In genomic region chr1:92826792-92827191, GRCh38 we compare ENCODE assay signal across 18 cellular contexts. TPM values are rescaled to one million over a fixed set of nuclear protein-coding genes. Genes with fewer than 3 reads are reported as not detected.
DNase-seq lines count a peak whose midpoint lies in the region; ATAC-seq, FAIRE-seq and TF ChIP-seq lines count a peak whose summit lies in the region.
"Had no signal": no experiment of that assay in that cellular context is flagged by ENCODE, and none has a peak within 500 bp of the region (broad histone marks: within the 10 kb centered on the region; RNA-seq: fewer than 3 reads in every experiment).

No MANE protein-coding gene starts in this region.

- H3K9me3 ChIP-seq in HEK293 (ENCODE audit: control insufficient read depth, insufficient read depth, low read depth, low read length), result no peaks in the 10 kb centered on the region
- no peaks in the 10 kb centered on the region for H3K9me3 ChIP-seq in K562 (replicated peaks; ENCODE audit: control insufficient read depth, insufficient read depth, low read depth, low read length)

- H3K36me3 Mint-ChIP-seq in CD14-positive monocyte (no peaks in the 10 kb centered on the region), mesothelial cell of epicardium (no peaks in the 10 kb centered on the region)

- peaks cover under 1% of the 10 kb centered on the region for H3K79me2 ChIP-seq in K562 (ENCODE audit: control insufficient read depth, insufficient read depth, low read length)

- H3K27ac Mint-ChIP-seq in CD14-positive monocyte (no peak overlapping the region), mesothelial cell of epicardium (no peak overlapping the region)

- peak; percentile 70 for FAIRE-seq in K562 (lab: Jason Lieb, UNC)

- POLR2A ChIA-PET in HEK293 (lab: Yijun Ruan, JAX) (no interaction called here), K562 (lab: Yijun Ruan, JAX) (interaction anchor here (0.7 kb wide), 1 partner anchor 135 kb away, joined by 3 read pairs; no protein-coding TSS in a partner anchor)

- H3K27me3 Mint-ChIP-seq in CD14-positive monocyte (ENCODE audit: low read depth in 3 of 3), result peaks cover 0 to 4% (median 2%) of the 10 kb centered on the region in 3 donors
- no peaks in the 10 kb centered on the region for H3K27me3 Mint-ChIP-seq in mesothelial cell of epicardium (ENCODE audit: low read depth)
- H3K27me3 Mint-ChIP-seq: IgD-negative memory B cell had no signal

- H3K4me3 ChIP-seq in HEK293 (ENCODE audit: low read depth, low read length), result no peak overlapping the region
- H3K4me3 ChIP-seq in K562, result no peak overlapping the region
- H3K4me3 ChIP-seq: PC-9 had no signal

- WGBS in K562 (ENCODE audit: insufficient coverage, low coverage, missing lambda C conversion rate), result 13% methylated on average over 4 of the region's 6 CpGs

- TF ChIP-seq CTCF in HEK293 (tag by site-specific recombination; IDR thresholded peaks at IDR 0.05), result no peak
- no peak for TF ChIP-seq CTCF in K562 (IDR thresholded peaks at IDR 0.05 in 2 of 3, conservative IDR thresholded peaks at IDR 0.05 in 1 of 3; ENCODE audit: insufficient read depth in 2 of 3, low read depth in 1 of 3, low read length in 3 of 3)
- TF ChIP-seq CTCF in CD14-positive monocyte (IDR thresholded peaks at IDR 0.05), result no peak
- no peak for TF ChIP-seq CTCF in mesothelial cell of epicardium (IDR thresholded peaks at IDR 0.05; ENCODE audit: unreplicated experiment)

- H3K36me3 ChIP-seq in HEK293 (ENCODE audit: control insufficient read depth in 2 of 2, insufficient read depth in 1 of 2, low read length in 2 of 2) (no peaks in the 10 kb centered on the region), K562 (ENCODE audit: control insufficient read depth, insufficient read depth, low read length) (no peaks in the 10 kb centered on the region)

- peaks cover 0 to 4% (median 0%) of the 10 kb centered on the region in 7 donors for H3K9me3 Mint-ChIP-seq in CD14-positive monocyte
- no peaks in the 10 kb centered on the region for H3K9me3 Mint-ChIP-seq in mesothelial cell of epicardium
- H3K9me3 Mint-ChIP-seq: IgD-negative memory B cell had no signal

- H3K4me1 Mint-ChIP-seq in CD14-positive monocyte (no peaks in the 10 kb centered on the region), mesothelial cell of epicardium (no peaks in the 10 kb centered on the region)

- no peak overlapping the region for H3K27ac ChIP-seq in HEK293 (ENCODE audit: extremely low read depth, low read depth, low read length)
- H3K27ac ChIP-seq in K562 (ENCODE audit: extremely low read depth, low read depth, low read length), result no peak overlapping the region
- H3K27ac ChIP-seq: C4-2B, PC-9 had no signal

- no peak overlapping the region for H3K4me2 ChIP-seq in K562 (ENCODE audit: insufficient read depth, low read length)
- H3K4me2 ChIP-seq: PC-9 had no signal

- no peak for ATAC-seq in K562

- in situ Hi-C loops in K562 (cut with MboI), result loop anchor here (5.0 kb wide), 1 partner anchor 74 kb away; no protein-coding TSS in a partner anchor

- H3K4me1 ChIP-seq in HEK293 (ENCODE audit: control insufficient read depth, insufficient read depth, low read length) (no peaks in the 10 kb centered on the region), K562 (replicated peaks in 1 of 2; ENCODE audit: control insufficient read depth in 2 of 2, insufficient read depth in 2 of 2, low read length in 2 of 2) (no peaks in the 10 kb centered on the region; a peak in 1 of 5 replicates)

- TF ChIP-seq POLR2A in K562 (conservative IDR thresholded peaks at IDR 0.05), result no peak

- CTCF ChIA-PET in HEK293 (lab: Yijun Ruan, JAX) (no interaction called here), K562 (lab: Yijun Ruan, JAX; ENCODE audit: low intra/inter-chr PET ratio) (no interaction called here)

- peak overlapping the region; percentile 53 for H2AFZ ChIP-seq in K562 (ENCODE audit: low read depth, low read length)
- H2AFZ ChIP-seq: PC-9 had no signal

- H3K4me3 Mint-ChIP-seq in CD14-positive monocyte, result no peak overlapping the region
- no peak overlapping the region for H3K4me3 Mint-ChIP-seq in mesothelial cell of epicardium
- H3K4me3 Mint-ChIP-seq: IgD-negative memory B cell had no signal

- no peaks in the 10 kb centered on the region for H3K9me1 ChIP-seq in K562 (ENCODE audit: control insufficient read depth, insufficient read depth, low read length)

- TF ChIP-seq RAD21 in K562 (CRISPR knock-in tag; conservative IDR thresholded peaks at IDR 0.05 in 1 of 2, IDR thresholded peaks at IDR 0.05 in 1 of 2), result no peak

- DNase-seq in EH (ENCODE audit: low read depth) (peak; percentile 52), K562 (ENCODE audit: extremely low read depth in 1 of 4, low spot score in 3 of 4) (peak in 1 of 4 experiments; percentile 29), foreskin melanocyte (peak; percentile 38), CD14-positive monocyte (ENCODE audit: low spot score) (no peak), mesothelial cell of epicardium (ENCODE audit: low spot score in 2 of 2, unreplicated experiment in 2 of 2) (no peak), mucosa of gallbladder (ENCODE audit: low spot score) (no peak), NCI-H2171 treated with DMSO at 0.1 percent for 48 hours (lab: John Stamatoyannopoulos, UW) (no peak)
- DNase-seq: DMS 273 treated with DMSO at 0.1 percent for 48 hours, GOT3, NCI-H1417, NCI-H187 treated with DMSO at 0.1 percent for 48 hours, NCI-H2171, NCI-H510A, NCI-H82, PC-9 had no signal

- TF ChIP-seq EP300 in K562 (IDR thresholded peaks at IDR 0.05; ENCODE audit: low read length), result no peak

- H3K9ac ChIP-seq in K562 (ENCODE audit: insufficient read depth in 1 of 2, low read depth in 2 of 2, low read length in 2 of 2), result 0 out of 4 replicates have a peak overlapping the region, but pooled peaks of 1 of the 2 experiments have one; percentile 37

- intact Hi-C loops in K562 (cut with micrococcal nuclease) (no loop called here), CD14-positive monocyte (cut with micrococcal nuclease) (no loop called here)

- H4K20me1 ChIP-seq in K562 (replicated peaks; ENCODE audit: control insufficient read depth, insufficient read depth, low read length), result no peaks in the 10 kb centered on the region

- H3K27me3 ChIP-seq in K562 (ENCODE audit: control insufficient read depth in 2 of 2, insufficient read depth in 2 of 2, low read length in 2 of 2), result no peaks in the 10 kb centered on the region

- BruUV-seq in K562 (replicated peaks; lab: Mats Ljungman, UMichigan), result no TSS peak

TF ChIP-seq in HEK293, 187 proteins besides CTCF, POLR2A, EP300 and RAD21 (continues in another document):
- no peak for TF ChIP-seq MYNN (tag by site-specific recombination; IDR thresholded peaks at IDR 0.05; ENCODE audit: borderline replicate concordance)

TF ChIP-seq in K562, 482 proteins besides CTCF, POLR2A, EP300 and RAD21 (continues in another document):
- TF ChIP-seq JUND (IDR thresholded peaks at IDR 0.05; ENCODE audit: borderline replicate concordance, low read depth, low read length), result peak; percentile 77
- peak; percentile 77; the same call in 1 of the 3 replicates for TF ChIP-seq JUND (tag; IDR thresholded peaks at IDR 0.05; ENCODE audit: borderline replicate concordance, low read depth, low read length)
- TF ChIP-seq ZFP1 (CRISPR knock-in tag; IDR thresholded peaks at IDR 0.05), result no peak

RNA-seq across cellular contexts. Expression of gene RPL5, which starts 5.0 kb away (rescaled TPM):
- total RNA-seq in K562 (2011; cell fraction: chromatin; rRNA removed; ENCODE audit: low replicate concordance), result 274 and 687 TPM in 2 replicates
- 312 and 315 TPM in 2 replicates for total RNA-seq in K562 (2011; cell fraction: nucleolus; rRNA removed)
- 523 and 836 TPM in 2 replicates for total RNA-seq in K562 (2011; cell fraction: nucleoplasm; rRNA removed)
- total RNA-seq in K562 (2014; rRNA removed) (2,174 and 2,757 TPM in 2 replicates), K562 (2014; rRNA removed; fragmentation: Illumina TruSeq; extraction: Trizol) (2,454 and 2,710 TPM in 2 replicates), K562 (2015; rRNA removed; fragmentation: Illumina TruSeq; extraction: Trizol) (2,022 and 2,169 TPM in 2 replicates), K562 (2021) (1,467 and 1,545 TPM in 2 replicates), mesothelial cell of epicardium (1,556 to 1,645 TPM (median 1,628 TPM) in 3 replicates), mucosa of gallbladder (695 TPM)
- polyA plus RNA-seq in K562 (2011; rRNA removed) (3,458 and 3,699 TPM in 2 replicates), K562 (2014; fragmentation: Illumina TruSeq; extraction: Trizol) (1,939 and 2,002 TPM in 2 replicates), K562 (2014; fragmentation: Nextera tagmentation; extraction: Ambion mirVana) (1,000 to 10,000 TPM; 4,024 to 4,252 TPM), K562 (2014; rRNA removed) (2,353 and 2,737 TPM in 2 replicates), CD14-positive monocyte (100 to 1,000 TPM; 921 to 953 TPM)
- 1,347 and 2,415 TPM in 2 replicates for polyA plus RNA-seq in K562 (2011; cell fraction: cytosol; rRNA removed)
- 535 and 1,090 TPM in 2 replicates for polyA plus RNA-seq in K562 (2011; cell fraction: nucleus; rRNA removed)
- 2,779 and 3,498 TPM in 2 replicates for polyA plus RNA-seq in K562 (2012)
- 2,372 and 2,380 TPM in 2 replicates for polyA minus RNA-seq in K562 (2011; rRNA and poly(A)+ RNA removed)
- 721 and 764 TPM in 2 replicates for polyA minus RNA-seq in K562 (2011; cell fraction: cytosol; rRNA and poly(A)+ RNA removed)
- polyA minus RNA-seq in K562 (2011; cell fraction: nucleus; rRNA and poly(A)+ RNA removed), result 194 and 399 TPM in 2 replicates

RNA-seq across cellular contexts. Expression of gene EVI5, which starts 41.9 kb away (rescaled TPM):
- 14.6 and 66.4 TPM in 2 replicates for total RNA-seq in K562 (2011; cell fraction: chromatin; rRNA removed; ENCODE audit: low replicate concordance)
- 12.8 and 17.0 TPM in 2 replicates for total RNA-seq in K562 (2011; cell fraction: nucleolus; rRNA removed)
- 17.1 and 20.8 TPM in 2 replicates for total RNA-seq in K562 (2011; cell fraction: nucleoplasm; rRNA removed)
- total RNA-seq in K562 (2014; rRNA removed) (25.1 and 50.1 TPM in 2 replicates), K562 (2014; rRNA removed; fragmentation: Illumina TruSeq; extraction: Trizol) (13.7 and 18.5 TPM in 2 replicates), K562 (2015; rRNA removed; fragmentation: Illumina TruSeq; extraction: Trizol) (18.3 and 18.4 TPM in 2 replicates), K562 (2021) (16.5 and 18.7 TPM in 2 replicates), mesothelial cell of epicardium (37.8 to 40.0 TPM (median 39.2 TPM) in 3 replicates), mucosa of gallbladder (39.2 TPM)
- polyA plus RNA-seq in K562 (2011; rRNA removed) (4.9 and 6.3 TPM in 2 replicates), K562 (2014; fragmentation: Illumina TruSeq; extraction: Trizol) (5.5 and 6.0 TPM in 2 replicates), K562 (2014; fragmentation: Nextera tagmentation; extraction: Ambion mirVana) (1 to 10 TPM; 1.7 to 4.8 TPM), K562 (2014; rRNA removed) (16.2 and 19.6 TPM in 2 replicates), CD14-positive monocyte (10 to 100 TPM; 14.3 to 19.4 TPM)
- 1.2 and 2.8 TPM in 2 replicates for polyA plus RNA-seq in K562 (2011; cell fraction: cytosol; rRNA removed)
- 5.2 and 6.8 TPM in 2 replicates for polyA plus RNA-seq in K562 (2011; cell fraction: nucleus; rRNA removed)
- polyA plus RNA-seq in K562 (2012), result 2.6 and 2.9 TPM in 2 replicates
- polyA minus RNA-seq in K562 (2011; rRNA and poly(A)+ RNA removed), result 23.8 and 27.2 TPM in 2 replicates
- polyA minus RNA-seq in K562 (2011; cell fraction: cytosol; rRNA and poly(A)+ RNA removed), result 11.1 and 13.0 TPM in 2 replicates
- polyA minus RNA-seq in K562 (2011; cell fraction: nucleus; rRNA and poly(A)+ RNA removed), result 21.0 and 32.9 TPM in 2 replicates

Comparison
In these comparisons a context has a peak if more than half of its experiments do, and no peak if none do; other contexts are left out.
1. DNase-seq: peak in EH (single experiment) and foreskin melanocyte (single experiment); none in CD14-positive monocyte (single experiment), mesothelial cell of epicardium (0 of 2), mucosa of gallbladder (single experiment) and NCI-H2171 treated with DMSO at 0.1 percent for 48 hours (single experiment).